ENCODE assay signal across 1 cellular context in genomic region chr20:16747291-16747811, GRCh38.
TF ChIP-seq lines count a peak whose summit lies in the region.

No MANE protein-coding gene starts in this region.

TF ChIP-seq in GM23338, 12 proteins besides CTCF, POLR2A, EP300 and RAD21 (continued from another document):
- TF ChIP-seq POLR2AphosphoS5 (IDR thresholded peaks at IDR 0.05; ENCODE audit: low read depth) = no peak
- TF ChIP-seq NANOG (IDR thresholded peaks at IDR 0.05; ENCODE audit: borderline replicate concordance) = no peak
TF ChIP-seq in GM23338: peak in this region for 0.
